18 cellular contexts compared by ENCODE assay signal in the genomic region with DNA sequence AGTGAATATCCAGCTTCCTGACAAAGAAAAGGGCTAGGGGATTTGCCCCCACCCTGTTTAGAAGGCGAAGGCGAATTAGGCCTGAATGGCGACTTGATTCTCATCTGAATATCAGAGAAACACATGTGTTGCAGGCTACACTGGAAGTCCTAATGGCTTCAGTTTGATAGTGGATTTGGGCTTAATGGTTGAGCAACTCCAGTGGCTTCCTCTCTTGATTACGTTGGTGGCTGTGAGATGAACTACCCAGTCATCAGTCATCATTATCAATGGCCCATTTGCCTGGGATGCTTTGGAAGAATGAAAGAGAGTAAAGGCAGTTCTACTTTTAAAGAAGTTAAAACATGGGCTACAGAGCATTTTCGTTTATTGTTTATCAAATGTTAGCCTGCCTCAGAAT.
A peak's percentile ranks its signal among the peaks of the same experiment; 100 is the strongest.
DNase-seq lines count a peak whose midpoint lies in the region; ATAC-seq and TF ChIP-seq lines count a peak whose summit lies in the region.
"Had no signal": no experiment of that assay in that cellular context is flagged by ENCODE, and none has a peak within 500 bp of the region (broad histone marks: within the 10 kb centered on the region; RNA-seq: fewer than 3 reads in every experiment).

No MANE protein-coding gene starts in this region.

- peaks cover 0 to 4% of the 10 kb centered on the region in 2 donors for H3K9me3 Mint-ChIP-seq in activated T-cell treated with anti-CD3 and anti-CD28 coated beads, Interleukin-2, amount 50 U/mL, for 72 hours
- no peaks in the 10 kb centered on the region for H3K9me3 Mint-ChIP-seq in dendritic cell treated with granulocyte-macrophage colony-stimulating factor and Interleukin-4, amounts not matched to agents 40 ng/mL and 50 ng/mL, for 4 days
- H3K9me3 Mint-ChIP-seq: GM23338, memory B cell had no signal

- TF ChIP-seq CTCF in NB4 (IDR thresholded peaks at IDR 0.05; ENCODE audit: low read depth, low read length) (no peak), upper lobe of left lung (IDR thresholded peaks at IDR 0.05) (no peak)

- H3K36me3 Mint-ChIP-seq in activated T-cell treated with anti-CD3 and anti-CD28 coated beads, Interleukin-2, amount 50 U/mL, for 72 hours (ENCODE audit: insufficient read depth in 2 of 2): peaks cover 6 to 14% of the 10 kb centered on the region in 2 donors
- peaks cover 11% of the 10 kb centered on the region for H3K36me3 Mint-ChIP-seq in dendritic cell treated with granulocyte-macrophage colony-stimulating factor and Interleukin-4, amounts not matched to agents 40 ng/mL and 50 ng/mL, for 4 days (ENCODE audit: low read depth)
- H3K36me3 Mint-ChIP-seq: memory B cell had no signal

- H3K27me3 ChIP-seq in upper lobe of left lung: no peaks in the 10 kb centered on the region
- H3K27me3 ChIP-seq: Peyer's patch had no signal

- TF ChIP-seq EP300 in upper lobe of left lung (IDR thresholded peaks at IDR 0.05): no peak

- no peak for TF ChIP-seq POLR2A in NB4 (IDR thresholded peaks at IDR 0.05; ENCODE audit: extremely low read depth, insufficient read length)
- no peak for TF ChIP-seq POLR2A in upper lobe of left lung (IDR thresholded peaks at IDR 0.05)

- no peak for DNase-seq in activated T-cell treated with anti-CD3 and anti-CD28 coated beads, Interleukin-2, amount 50 U/mL, for 72 hours
- no peak for DNase-seq in activated T-cell treated with anti-CD3 and anti-CD28 coated beads, Interleukin-2, amount 50 U/mL, for 48 hours
- DNase-seq in NB4 (ENCODE audit: low read depth) (peak; percentile 65), upper lobe of left lung (no peak), NCI-H1092 treated with DMSO at 0.1 percent for 48 hours (lab: John Stamatoyannopoulos, UW) (no peak)
- DNase-seq: activated CD4-positive, alpha-beta T cell treated with anti-CD3 and anti-CD28 coated beads, Interleukin-2, amount 50 U/mL, for 48 hours; Calu3; islet precursor cell; NCI-H2107; NCI-H69; nephron progenitor cell; Peyer's patch; retina had no signal

- H3K27ac Mint-ChIP-seq in activated T-cell treated with anti-CD3 and anti-CD28 coated beads, Interleukin-2, amount 50 U/mL, for 72 hours: peak overlapping the region; percentile 51
- peak overlapping the region; percentile 97 for H3K27ac Mint-ChIP-seq in dendritic cell treated with granulocyte-macrophage colony-stimulating factor and Interleukin-4, amounts not matched to agents 40 ng/mL and 50 ng/mL, for 4 days
- H3K27ac Mint-ChIP-seq: GM23338, memory B cell, nephron progenitor cell had no signal

- H3K4me1 Mint-ChIP-seq in activated T-cell treated with anti-CD3 and anti-CD28 coated beads, Interleukin-2, amount 50 U/mL, for 72 hours (ENCODE audit: low read depth): peaks cover 67% of the 10 kb centered on the region
- H3K4me1 Mint-ChIP-seq in dendritic cell treated with granulocyte-macrophage colony-stimulating factor and Interleukin-4, amounts not matched to agents 40 ng/mL and 50 ng/mL, for 4 days (ENCODE audit: low read depth): peaks cover 46% of the 10 kb centered on the region

- ATAC-seq in activated T-cell treated with anti-CD3 and anti-CD28 coated beads, Interleukin-2, amount 50 U/mL, for 72 hours (replicated peaks in 1 of 2): no peak
- ATAC-seq in upper lobe of left lung (ENCODE audit: low FRiP score in 2 of 2) (peak in 1 of 2 donors; percentile 16), GM19397 (IDR thresholded peaks at IDR 0.05; ENCODE audit: unreplicated experiment) (no peak), GM21619 (IDR thresholded peaks at IDR 0.05; ENCODE audit: unreplicated experiment) (no peak)
- ATAC-seq: GM23338 had no signal

- no peaks in the 10 kb centered on the region for H3K27me3 Mint-ChIP-seq in activated T-cell treated with anti-CD3 and anti-CD28 coated beads, Interleukin-2, amount 50 U/mL, for 72 hours (ENCODE audit: low read depth)
- H3K27me3 Mint-ChIP-seq in dendritic cell treated with granulocyte-macrophage colony-stimulating factor and Interleukin-4, amounts not matched to agents 40 ng/mL and 50 ng/mL, for 4 days: no peaks in the 10 kb centered on the region

- no peak overlapping the region for H3K4me3 ChIP-seq in NB4 (ENCODE audit: low read depth, low read length)
- H3K4me3 ChIP-seq in upper lobe of left lung: no peak overlapping the region
- H3K4me3 ChIP-seq: GM23338, Peyer's patch had no signal

- intact Hi-C loops in dendritic cell treated with granulocyte-macrophage colony-stimulating factor and Interleukin-4, amounts not matched to agents 40 ng/mL and 50 ng/mL, for 4 days (cut with micrococcal nuclease): loop anchor here (5.0 kb wide), 1 partner anchor 49 kb away; no protein-coding TSS in a partner anchor

- 77 to 84% methylated on average over 5 of the region's 5 CpGs for WGBS in upper lobe of left lung, 2 donors

- H3K4me1 ChIP-seq in upper lobe of left lung: peaks cover 17 to 24% (median 21%) of the 10 kb centered on the region in 4 donors

- no peaks in the 10 kb centered on the region for H3K9me3 ChIP-seq in upper lobe of left lung
- H3K9me3 ChIP-seq: Peyer's patch had no signal

- H3K27ac ChIP-seq in upper lobe of left lung: peak overlapping the region in 3 of 4 donors; percentile 72 to 81 (median 79)

- no peaks in the 10 kb centered on the region for H3K36me3 ChIP-seq in upper lobe of left lung
- H3K36me3 ChIP-seq: Peyer's patch had no signal

- no peak overlapping the region for H3K4me3 Mint-ChIP-seq in activated T-cell treated with anti-CD3 and anti-CD28 coated beads, Interleukin-2, amount 50 U/mL, for 72 hours
- no peak overlapping the region for H3K4me3 Mint-ChIP-seq in dendritic cell treated with granulocyte-macrophage colony-stimulating factor and Interleukin-4, amounts not matched to agents 40 ng/mL and 50 ng/mL, for 4 days
- H3K4me3 Mint-ChIP-seq: GM23338, memory B cell, nephron progenitor cell had no signal
